ENCODE assay signal across 20 cellular contexts in genomic region chr1:244180256-244180655, GRCh38.
"Had no signal": no experiment of that assay in that cellular context is flagged by ENCODE, and none has a peak within 500 bp of the region (broad histone marks: within the 10 kb centered on the region; RNA-seq: fewer than 3 reads in every experiment).

No MANE protein-coding gene starts in this region.

- H3K9me3 ChIP-seq: adrenal gland, lower lobe of right lung, spleen, thyroid gland had no signal

- H3K4me1 ChIP-seq: adrenal gland, lower lobe of right lung, spleen, thyroid gland had no signal

- H3K27me3 ChIP-seq: adrenal gland, spleen, thyroid gland had no signal

- H3K36me3 ChIP-seq: adrenal gland, cardiac muscle cell, lower lobe of right lung, spleen, thyroid gland had no signal

- H3K27me3 Mint-ChIP-seq: activated naive CD8-positive, alpha-beta T cell had no signal

- H3K4me3 ChIP-seq: adrenal gland, cardiac muscle cell, lower lobe of right lung, spleen, thyroid gland had no signal

- ATAC-seq: activated CD8-positive, alpha-beta T cell treated with anti-CD3 and anti-CD28 coated beads, Interleukin-2, amount 10 ng/mL, durations not matched to agents 7 days and 5 days; left lobe of liver; lower lobe of right lung; naive thymus-derived CD8-positive, alpha-beta T cell had no signal

- DNase-seq: activated CD4-positive, alpha-beta T cell treated with anti-CD3 and anti-CD28 coated beads for 1 hour; activated CD4-positive, alpha-beta T cell treated with anti-CD3 and anti-CD28 coated beads, Interleukin-2, amount 50 U/mL, for 1 hour; activated CD8-positive, alpha-beta T cell treated with anti-CD3 and anti-CD28 coated beads, Interleukin-2, amount 10 ng/mL, durations not matched to agents 7 days and 5 days; activated gamma-delta T cell treated with Interleukin-2 at 50 U/mL for 16 hours; adrenal gland; effector CD4-positive, alpha-beta T cell; kidney; lower lobe of right lung; naive thymus-derived CD8-positive, alpha-beta T cell; spleen; stimulated activated CD4-positive, alpha-beta T cell treated with anti-CD3 and anti-CD28 coated beads, Interleukin-4, amount 100 ng/mL, for 24 hours; substantia nigra; T-helper 1 cell had no signal

- H3K9me3 Mint-ChIP-seq: activated T-helper 1 cell treated with anti-CD3 and anti-CD28 coated beads, Interleukin-12 subunit alpha, Interleukin-12 subunit beta, Interleukin-2, Interleukin-4 antibody, amounts not matched to agents 30 ng/mL and 10 ng/mL and 1 ng/mL, durations not matched to agents 14 hours and 24 hours and 36 hours; naive thymus-derived CD8-positive, alpha-beta T cell; stimulated activated naive CD8-positive, alpha-beta T cell treated with anti-CD3 and anti-CD28 coated beads, Interleukin-15, Interleukin-2, amounts not matched to agents 100 ng/mL and 50 ng/mL, for 24 hours had no signal

- H3K4me1 Mint-ChIP-seq: naive thymus-derived CD8-positive, alpha-beta T cell had no signal

- H3K4me3 Mint-ChIP-seq: activated CD8-positive, alpha-beta T cell treated with anti-CD3 and anti-CD28 coated beads, Interleukin-2, amount 10 ng/mL, durations not matched to agents 7 days and 5 days; activated naive CD8-positive, alpha-beta T cell; activated T-helper 1 cell treated with anti-CD3 and anti-CD28 coated beads, Interleukin-12 subunit alpha, Interleukin-12 subunit beta, Interleukin-2, Interleukin-4 antibody, amounts not matched to agents 30 ng/mL and 10 ng/mL and 1 ng/mL, durations not matched to agents 14 hours and 24 hours and 36 hours; naive thymus-derived CD8-positive, alpha-beta T cell; stimulated activated naive CD8-positive, alpha-beta T cell treated with anti-CD3 and anti-CD28 coated beads, Interleukin-15, Interleukin-2, amounts not matched to agents 100 ng/mL and 50 ng/mL, for 24 hours had no signal

- H3K27ac ChIP-seq: adrenal gland, cardiac muscle cell, lower lobe of right lung, spleen, thyroid gland had no signal

- H3K27ac Mint-ChIP-seq: activated CD8-positive, alpha-beta T cell treated with anti-CD3 and anti-CD28 coated beads, Interleukin-2, amount 10 ng/mL, durations not matched to agents 7 days and 5 days; activated naive CD8-positive, alpha-beta T cell; activated T-helper 1 cell treated with anti-CD3 and anti-CD28 coated beads, Interleukin-12 subunit alpha, Interleukin-12 subunit beta, Interleukin-2, Interleukin-4 antibody, amounts not matched to agents 30 ng/mL and 10 ng/mL and 1 ng/mL, durations not matched to agents 14 hours and 24 hours and 36 hours; naive thymus-derived CD8-positive, alpha-beta T cell; progenitor cell of endocrine pancreas; stimulated activated naive CD8-positive, alpha-beta T cell treated with anti-CD3 and anti-CD28 coated beads, Interleukin-15, Interleukin-2, amounts not matched to agents 100 ng/mL and 50 ng/mL, for 24 hours had no signal

- H3K36me3 Mint-ChIP-seq: activated naive CD8-positive, alpha-beta T cell; naive thymus-derived CD8-positive, alpha-beta T cell had no signal
